8 cellular contexts compared by ENCODE assay signal in the genomic region with DNA sequence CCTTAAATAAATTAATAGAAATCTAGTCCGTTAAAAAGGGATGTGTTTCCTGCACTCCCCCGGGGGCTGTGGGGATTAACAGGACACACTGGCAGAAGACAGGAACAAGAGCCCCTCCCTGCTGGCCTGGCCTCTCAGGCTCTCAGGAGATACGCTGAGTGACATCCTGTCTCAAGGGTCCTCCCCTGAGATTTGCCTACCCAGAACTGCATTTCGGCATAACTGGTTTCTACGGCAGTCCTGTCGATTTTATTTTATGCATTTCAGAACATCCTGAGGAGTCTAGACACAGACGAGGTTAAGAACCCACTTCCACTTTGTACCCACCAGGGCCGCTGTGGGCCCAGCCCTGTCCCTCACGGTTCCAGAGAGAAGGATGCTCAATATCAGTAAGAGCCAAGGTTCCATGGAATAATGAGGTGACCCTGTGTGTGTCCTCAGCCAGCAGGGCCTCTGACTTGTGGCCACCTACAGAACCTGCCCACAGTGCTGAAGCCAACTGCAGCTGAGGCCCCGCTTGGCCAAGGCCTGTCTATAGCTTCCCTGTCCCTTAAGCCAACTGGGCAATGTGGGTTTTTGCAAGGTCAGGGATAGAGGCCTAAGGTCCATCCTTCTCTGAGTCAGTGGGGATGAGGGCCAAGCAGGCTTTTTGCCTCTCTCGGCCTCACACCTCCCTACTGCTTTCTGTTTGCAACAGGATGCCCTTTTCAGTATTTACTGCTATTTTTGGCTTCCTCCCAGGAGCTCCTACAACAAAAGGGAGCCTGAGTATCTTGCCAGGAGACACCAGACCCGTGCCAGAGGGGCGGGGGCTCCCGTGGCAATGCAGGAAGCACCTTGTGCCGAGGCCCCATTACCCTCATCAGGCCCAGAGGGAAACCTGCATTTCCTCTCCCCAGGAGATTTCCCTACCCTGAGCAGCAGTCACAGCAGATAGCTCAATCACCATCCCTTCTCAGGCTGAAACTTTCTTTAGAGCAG. TPM values are rescaled to one million over a fixed set of nuclear protein-coding genes. Genes with fewer than 3 reads are reported as not detected.
DNase-seq lines count a peak whose midpoint lies in the region; ATAC-seq and TF ChIP-seq lines count a peak whose summit lies in the region.

No MANE protein-coding gene starts in this region.

- H3K4me2 ChIP-seq in OCI-LY7 (ENCODE audit: low read length): peak overlapping the region; percentile 48
- H3K4me2 ChIP-seq in mesenchymal stem cell (ENCODE audit: low read length, poor library complexity, severe bottlenecking): no peak overlapping the region

- H2AFZ ChIP-seq in OCI-LY7 (ENCODE audit: low read length): no peak overlapping the region
- H2AFZ ChIP-seq in mesenchymal stem cell (ENCODE audit: low read depth, low read length): no peak overlapping the region

- H3K27ac ChIP-seq in OCI-LY7 (ENCODE audit: low read depth, low read length, poor library complexity, severe bottlenecking): peak overlapping the region; percentile 62
- peak overlapping the region; percentile 39 for H3K27ac ChIP-seq in mesenchymal stem cell (ENCODE audit: low read length, poor library complexity, severe bottlenecking)

- H3K4me3 ChIP-seq in OCI-LY7 (ENCODE audit: low read depth, low read length, poor library complexity, severe bottlenecking) (no peak overlapping the region), mesenchymal stem cell (ENCODE audit: insufficient read depth in 1 of 2, low read depth in 1 of 2, low read length in 2 of 2) (peak overlapping the region in 1 of 2 experiments; percentile 19)

- WGBS in mesenchymal stem cell: 71% methylated on average over 15 of the region's 15 CpGs

- no peak overlapping the region for H3K4ac ChIP-seq in mesenchymal stem cell (ENCODE audit: low read depth in 1 of 2, low read length in 2 of 2)

- ATAC-seq in HG02981 (IDR thresholded peaks at IDR 0.05; ENCODE audit: unreplicated experiment): no peak

- peaks cover 18% of the 10 kb centered on the region for H3K4me1 Mint-ChIP-seq in CD14-positive monocyte

- peak overlapping the region in 2 of 7 donors; percentile 26 to 52 for H3K27ac Mint-ChIP-seq in CD14-positive monocyte

- peak overlapping the region in 1 of 2 experiments; percentile 32 for H2BK12ac ChIP-seq in mesenchymal stem cell (ENCODE audit: low read length in 2 of 2)

- H4K20me1 ChIP-seq in OCI-LY7 (ENCODE audit: insufficient read depth, low read length): 0 out of 2 replicates have a peak, but pooled peaks cover 6% of the 10 kb centered on the region

- peak overlapping the region in 1 of 2 experiments; percentile 52 for H3K18ac ChIP-seq in mesenchymal stem cell (ENCODE audit: low read depth in 1 of 2, low read length in 2 of 2)

- BruUV-seq in OCI-LY7 (replicated peaks; lab: Mats Ljungman, UMichigan): no TSS peak

- no peaks in the 10 kb centered on the region for H3K79me2 ChIP-seq in OCI-LY7 (ENCODE audit: insufficient read depth, low read depth, low read length)

- H3K79me1 ChIP-seq in mesenchymal stem cell (replicated peaks; ENCODE audit: low read length, poor library complexity, severe bottlenecking): peaks cover 27% of the 10 kb centered on the region

- peaks cover 0 to 4% (median 0%) of the 10 kb centered on the region in 3 donors for H3K27me3 Mint-ChIP-seq in CD14-positive monocyte (ENCODE audit: low read depth in 3 of 3)

- H3K9me3 ChIP-seq in OCI-LY7 (ENCODE audit: low read length): no peaks in the 10 kb centered on the region
- no peaks in the 10 kb centered on the region for H3K9me3 ChIP-seq in mesenchymal stem cell (ENCODE audit: control insufficient read depth, low read length)

- intact Hi-C loops in OCI-LY7 (cut with micrococcal nuclease; ENCODE audit: unreplicated experiment): no loop called here
- intact Hi-C loops in CD14-positive monocyte (cut with micrococcal nuclease): no loop called here

- POLR2A ChIA-PET in OCI-LY7 (lab: Charles Lee): interaction anchor here (0.6 to 1.3 kb wide), 3 partner anchors 12 to 665 kb away, joined by 3 read pairs; partner anchors contain the start of gene UQCC2

- peak overlapping the region; percentile 62 for H3K9ac ChIP-seq in mesenchymal stem cell (ENCODE audit: low read length)

- no peak for TF ChIP-seq CTCF in OCI-LY7 (conservative IDR thresholded peaks at IDR 0.05; ENCODE audit: low read length)
- TF ChIP-seq CTCF in CD14-positive monocyte (IDR thresholded peaks at IDR 0.05): no peak

- no peaks in the 10 kb centered on the region for H3K27me3 ChIP-seq in mesenchymal stem cell (ENCODE audit: control insufficient read depth in 1 of 2, insufficient read depth in 1 of 2, low read length in 2 of 2)

- no peak overlapping the region for H2BK120ac ChIP-seq in mesenchymal stem cell (ENCODE audit: low read depth, low read length)

- H3K36me3 ChIP-seq in OCI-LY7 (ENCODE audit: insufficient read depth, low read length) (peaks cover 99% of the 10 kb centered on the region), mesenchymal stem cell (ENCODE audit: control insufficient read depth in 1 of 2, insufficient read depth in 2 of 2, low read depth in 1 of 2, low read length in 2 of 2) (peaks cover 58 to 96% of the 10 kb centered on the region in 2 experiments)

- no peak overlapping the region for H3K4me3 Mint-ChIP-seq in CD14-positive monocyte

- no peak overlapping the region for H3K23ac ChIP-seq in mesenchymal stem cell (ENCODE audit: low read length in 2 of 2)

- H3K9me3 Mint-ChIP-seq in CD14-positive monocyte: no peaks in the 10 kb centered on the region

- H3K9me2 ChIP-seq in OCI-LY7 (ENCODE audit: insufficient read depth, low read length): no peaks in the 10 kb centered on the region

- H2AK5ac ChIP-seq in mesenchymal stem cell (ENCODE audit: low read length, severe bottlenecking): no peak overlapping the region

- no peak overlapping the region for H4K91ac ChIP-seq in mesenchymal stem cell (ENCODE audit: low read length)

- H3K36me3 Mint-ChIP-seq in CD14-positive monocyte: peaks cover 55 to 58% of the 10 kb centered on the region in 2 donors

- H2BK15ac ChIP-seq in mesenchymal stem cell (ENCODE audit: low read depth, poor library complexity, severe bottlenecking): no peak overlapping the region

- DNase-seq in activated T-cell treated with anti-CD3 and anti-CD28 coated beads for 1 hour (ENCODE audit: low read depth) (peak; percentile 18), activated T-cell treated with anti-CD3 and anti-CD28 coated beads for 4 hours (no peak), OCI-LY7 (ENCODE audit: low spot score) (peak; percentile 80), cerebellar cortex (ENCODE audit: low spot score) (peak; percentile 43), mesenchymal stem cell (peak; percentile 36), CD14-positive monocyte (ENCODE audit: low spot score) (no peak), retina (no peak)

- CTCF ChIA-PET in OCI-LY7 (lab: Charles Lee; ENCODE audit: unreplicated experiment): interaction anchor here (0.6 kb wide), 1 partner anchor 10 kb away, joined by 5 read pairs; no protein-coding TSS in a partner anchor

- peaks cover 35% of the 10 kb centered on the region for H3K4me1 ChIP-seq in OCI-LY7 (ENCODE audit: insufficient read depth, low read length, poor library complexity, severe bottlenecking)
- H3K4me1 ChIP-seq in mesenchymal stem cell (ENCODE audit: control insufficient read depth, insufficient read depth, low read depth, low read length): peaks cover 42% of the 10 kb centered on the region

- peak overlapping the region in 1 of 2 experiments; percentile 53 for H3K14ac ChIP-seq in mesenchymal stem cell (ENCODE audit: low read length in 2 of 2)

- H4K8ac ChIP-seq in mesenchymal stem cell (ENCODE audit: low read length): no peak overlapping the region

- no peak overlapping the region for H2BK5ac ChIP-seq in mesenchymal stem cell (ENCODE audit: low read depth, low read length, poor library complexity, severe bottlenecking)

RNA-seq across cellular contexts. Expression of gene UQCC2, which starts 14.7 kb away (rescaled TPM):
- total RNA-seq in OCI-LY7 (2014; rRNA removed; shearing (Covaris generic)): 64.9 and 82.1 TPM in 2 replicates
- 85.3 and 88.2 TPM in 2 replicates for total RNA-seq in OCI-LY7 (2022)
- polyA plus RNA-seq in mesenchymal stem cell (2013, experiment 1 of 2): 101 TPM
- polyA plus RNA-seq in mesenchymal stem cell (2013, experiment 2 of 2): 111 TPM
- polyA plus RNA-seq in CD14-positive monocyte: 10 to 100 TPM; 37.2 to 39.3 TPM

RNA-seq across cellular contexts. Expression of gene IP6K3, which starts 49.9 kb away (rescaled TPM):
- total RNA-seq in OCI-LY7 (2014; rRNA removed; shearing (Covaris generic)): not detected in 2 replicates
- not detected in 2 replicates for total RNA-seq in OCI-LY7 (2022)
- 6.7 TPM for polyA plus RNA-seq in mesenchymal stem cell (2013, experiment 1 of 2)
- polyA plus RNA-seq in mesenchymal stem cell (2013, experiment 2 of 2): 6.5 TPM
- polyA plus RNA-seq in CD14-positive monocyte: not detected

Comparison
In these comparisons a context has a peak if more than half of its experiments do, and no peak if none do; other contexts are left out.
1. DNase-seq: peak in activated T-cell treated with anti-CD3 and anti-CD28 coated beads for 1 hour (single experiment), OCI-LY7 (single experiment), cerebellar cortex (single experiment) and mesenchymal stem cell (single experiment); none in activated T-cell treated with anti-CD3 and anti-CD28 coated beads for 4 hours (single experiment), CD14-positive monocyte (single experiment) and retina (single experiment).